ENCODE assay signal across 31 cellular contexts in the genomic region with DNA sequence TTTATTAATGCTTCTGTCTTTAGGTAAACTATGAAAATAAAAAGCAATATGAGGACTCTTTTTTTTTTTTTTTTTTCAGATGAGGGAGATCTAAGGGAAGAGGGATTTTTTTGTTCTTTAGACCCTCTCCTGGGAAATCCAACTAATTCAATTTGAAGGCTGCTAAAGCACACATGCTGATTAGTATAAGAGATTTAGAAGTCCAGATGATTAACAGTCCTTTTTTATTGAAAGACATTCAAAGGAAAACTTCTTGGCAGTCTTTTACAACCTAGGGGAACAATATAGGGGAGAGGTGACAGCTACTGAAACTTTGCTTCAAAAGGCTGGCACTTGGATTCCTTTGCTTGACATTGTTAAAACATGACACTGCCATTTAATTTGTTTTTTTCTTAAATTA.
"Had no signal": no experiment of that assay in that cellular context is flagged by ENCODE, and none has a peak within 500 bp of the region (broad histone marks: within the 10 kb centered on the region; RNA-seq: fewer than 3 reads in every experiment).

No MANE protein-coding gene starts in this region.

- H3K9me3 Mint-ChIP-seq: activated T-helper 17 cell treated with anti-CD3 and anti-CD28 coated beads, Interleukin-2, amount 50 U/mL, for 72 hours had no signal

- H3K27ac ChIP-seq: brain microvascular endothelial cell, coronary artery, dorsolateral prefrontal cortex, esophagus muscularis mucosa, foreskin keratinocyte, gastrocnemius medialis, WERI-Rb-1 had no signal

- ATAC-seq: activated CD4-positive, CD25-positive, alpha-beta regulatory T cell treated with anti-CD3 and anti-CD28 coated beads, Interleukin-2, amount 50 U/mL, for 24 hours; activated CD8-positive, alpha-beta T cell treated with anti-CD3 and anti-CD28 coated beads for 36 hours; activated T-cell treated with anti-CD3 and anti-CD28 coated beads, Interleukin-2, amount 50 U/mL, for 4 hours; activated T-helper 17 cell treated with anti-CD3 and anti-CD28 coated beads, Interleukin-2, amount 50 U/mL, for 72 hours; foreskin keratinocyte; gastrocnemius medialis; T-cell had no signal

- H3K4me3 ChIP-seq: coronary artery, dorsolateral prefrontal cortex, esophagus muscularis mucosa, gastrocnemius medialis had no signal

- H3K27ac Mint-ChIP-seq: activated B cell treated with CpG ODN at 0.5 μM for 24 hours; activated CD8-positive, alpha-beta T cell treated with anti-CD3 and anti-CD28 coated beads for 36 hours; activated naive CD8-positive, alpha-beta T cell; activated T-helper 17 cell treated with anti-CD3 and anti-CD28 coated beads, Interleukin-2, amount 50 U/mL, for 72 hours; dendritic cell treated with granulocyte-macrophage colony-stimulating factor and Interleukin-4, amounts not matched to agents 40 ng/mL and 50 ng/mL, for 4 days; T-cell; T-helper 1 cell treated with Interleukin-12 subunit alpha and Interleukin-12 subunit beta and Interleukin-4 antibody, amounts not matched to agents 30 μg/mL and 1 μg/mL, for 36 hours had no signal

- H3K4me1 Mint-ChIP-seq: activated B cell treated with CpG ODN at 0.5 μM for 24 hours; activated T-helper 17 cell treated with anti-CD3 and anti-CD28 coated beads, Interleukin-2, amount 50 U/mL, for 72 hours; central memory CD8-positive, alpha-beta T cell; T-cell had no signal

- H3K4me3 Mint-ChIP-seq: activated B cell treated with CpG ODN at 0.5 μM for 24 hours; activated CD8-positive, alpha-beta T cell treated with anti-CD3 and anti-CD28 coated beads for 36 hours; activated naive CD8-positive, alpha-beta T cell; activated T-cell treated with anti-CD3 and anti-CD28 coated beads, Interleukin-2, amount 50 U/mL, for 4 hours; activated T-helper 17 cell treated with anti-CD3 and anti-CD28 coated beads, Interleukin-2, amount 50 U/mL, for 72 hours; central memory CD8-positive, alpha-beta T cell; dendritic cell treated with granulocyte-macrophage colony-stimulating factor and Interleukin-4, amounts not matched to agents 40 ng/mL and 50 ng/mL, for 4 days; T-cell; T-helper 1 cell treated with Interleukin-12 subunit alpha and Interleukin-12 subunit beta and Interleukin-4 antibody, amounts not matched to agents 30 μg/mL and 1 μg/mL, for 36 hours had no signal

- H3K27me3 ChIP-seq: brain microvascular endothelial cell, dorsolateral prefrontal cortex, esophagus muscularis mucosa, foreskin keratinocyte, gastrocnemius medialis had no signal

- H3K27me3 Mint-ChIP-seq: activated B cell treated with CpG ODN at 0.5 μM for 24 hours; activated CD8-positive, alpha-beta T cell treated with anti-CD3 and anti-CD28 coated beads for 36 hours; activated naive CD8-positive, alpha-beta T cell; activated T-helper 17 cell treated with anti-CD3 and anti-CD28 coated beads, Interleukin-2, amount 50 U/mL, for 72 hours; central memory CD8-positive, alpha-beta T cell; dendritic cell treated with granulocyte-macrophage colony-stimulating factor and Interleukin-4, amounts not matched to agents 40 ng/mL and 50 ng/mL, for 4 days; T-cell had no signal

- H3K36me3 Mint-ChIP-seq: activated naive CD8-positive, alpha-beta T cell; T-cell had no signal

- H3K4me1 ChIP-seq: esophagus muscularis mucosa, foreskin keratinocyte, gastrocnemius medialis had no signal

- H3K36me3 ChIP-seq: brain microvascular endothelial cell, esophagus muscularis mucosa, gastrocnemius medialis, WERI-Rb-1 had no signal

- H3K9me3 ChIP-seq: gastrocnemius medialis had no signal

- DNase-seq: activated B cell treated with CpG ODN at 0.5 μM for 24 hours; activated CD4-positive, alpha-beta T cell treated with anti-CD3 and anti-CD28 coated beads for 48 hours; activated CD4-positive, alpha-beta T cell treated with anti-CD3 and anti-CD28 coated beads, Interleukin-2, amount 50 U/mL, for 1 hour; activated CD4-positive, alpha-beta T cell treated with anti-CD3 and anti-CD28 coated beads, Interleukin-2, amount 50 U/mL, for 48 hours; activated CD8-positive, alpha-beta memory T cell treated with anti-CD3 and anti-CD28 coated beads for 24 hours; activated CD8-positive, alpha-beta T cell treated with anti-CD3 and anti-CD28 coated beads for 36 hours; activated effector memory CD4-positive, alpha-beta T cell treated with Interleukin-2 at 50 U/mL for 16 hours; activated gamma-delta T cell treated with Interleukin-2 at 50 U/mL for 16 hours; activated naive CD4-positive, alpha-beta T cell treated with anti-CD3 and anti-CD28 coated beads, Interleukin-2, amount 50 U/mL, for 16 hours; activated naive CD4-positive, alpha-beta T cell treated with Interleukin-2 at 50 U/mL for 16 hours; activated T-cell treated with anti-CD3 and anti-CD28 coated beads, Interleukin-2, amount 50 U/mL, for 4 hours; amniotic stem cell; anterior cingulate cortex; brain microvascular endothelial cell; dorsolateral prefrontal cortex; effector memory CD4-positive, alpha-beta T cell; erythroblast; foreskin keratinocyte; gastrocnemius medialis; glutamatergic neuron; T-cell; T1000; WERI-Rb-1 had no signal
